In the genomic region with DNA sequence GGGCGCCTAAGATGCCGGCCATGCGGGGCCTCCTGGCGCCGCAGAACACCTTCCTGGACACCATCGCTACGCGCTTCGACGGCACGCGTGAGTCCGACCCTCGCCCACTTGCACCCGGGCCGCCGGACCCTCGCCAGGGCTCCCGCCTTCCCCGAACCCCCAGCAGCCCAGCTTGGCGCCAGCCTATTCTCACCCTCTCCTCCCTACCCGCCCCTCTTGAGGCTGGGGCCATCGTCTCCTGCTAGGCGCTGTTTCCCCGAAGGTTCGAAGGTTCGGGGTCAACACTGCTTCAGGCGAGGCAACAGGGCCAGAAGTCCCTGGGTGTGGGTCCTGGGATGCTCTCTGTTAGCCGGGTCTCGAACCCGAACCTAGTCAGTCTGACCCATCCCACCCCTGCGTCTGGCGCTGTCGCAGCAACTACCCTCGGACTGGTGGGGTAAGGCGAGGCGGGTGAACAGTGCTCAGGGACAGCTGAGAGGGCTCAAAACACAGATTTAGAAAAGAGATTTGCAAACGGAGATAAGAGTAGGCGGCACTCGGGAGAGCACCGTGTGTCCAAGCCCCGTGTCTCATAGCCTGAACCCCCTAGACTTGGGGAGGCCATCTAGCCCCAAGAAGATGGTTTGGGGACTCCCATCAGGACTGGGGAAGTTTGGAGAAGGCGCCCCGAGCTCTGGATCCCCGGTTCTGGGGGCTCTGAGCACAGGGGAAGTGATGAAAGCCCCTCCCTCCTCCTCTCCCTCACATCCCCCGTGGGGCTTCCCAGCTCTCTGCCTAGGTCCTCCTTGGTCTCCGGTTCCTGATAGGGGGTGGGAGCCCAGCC, we compare ENCODE assay signal across 9 cellular contexts. TPM values are rescaled to one million over a fixed set of nuclear protein-coding genes. Genes with fewer than 3 reads are reported as not detected.
DNase-seq lines count a peak whose midpoint lies in the region; ATAC-seq and TF ChIP-seq lines count a peak whose summit lies in the region.
"Had no signal": no experiment of that assay in that cellular context is flagged by ENCODE, and none has a peak within 500 bp of the region (broad histone marks: within the 10 kb centered on the region; RNA-seq: fewer than 3 reads in every experiment).

No MANE protein-coding gene starts in this region.

- no peak overlapping the region for H3K27ac Mint-ChIP-seq in activated T-cell treated with anti-CD3 and anti-CD28 coated beads, Interleukin-2, amount 50 U/mL, for 24 hours
- H3K27ac Mint-ChIP-seq in glutamatergic neuron (ENCODE audit: unreplicated experiment): peak overlapping the region; percentile 22
- no peak overlapping the region for H3K27ac Mint-ChIP-seq in stimulated activated naive CD8-positive, alpha-beta T cell treated with anti-CD3 and anti-CD28 coated beads, Interleukin-15, amount 100 ng/mL, for 72 hours

- no peak for DNase-seq in activated T-cell treated with anti-CD3 and anti-CD28 coated beads, Interleukin-2, amount 50 U/mL, for 24 hours
- DNase-seq in activated T-cell treated with anti-CD3 and anti-CD28 coated beads for 4 hours (no peak), SJSA1 (ENCODE audit: low read depth in 1 of 2, low spot score in 2 of 2) (no peak), glutamatergic neuron (no peak), activated gamma-delta T cell treated with Interleukin-2 at 50 U/mL for 16 hours (no peak), anterior cingulate cortex (lab: John Stamatoyannopoulos, UW) (no peak), GM19240 (ENCODE audit: insufficient read length, low spot score) (no peak)
- no peak for DNase-seq in stimulated activated naive CD8-positive, alpha-beta T cell treated with anti-CD3 and anti-CD28 coated beads, Interleukin-15, amount 100 ng/mL, for 72 hours

- H3K9me3 Mint-ChIP-seq in activated T-cell treated with anti-CD3 and anti-CD28 coated beads, Interleukin-2, amount 50 U/mL, for 24 hours: no peaks in the 10 kb centered on the region
- H3K9me3 Mint-ChIP-seq in glutamatergic neuron (ENCODE audit: unreplicated experiment): peaks cover 2% of the 10 kb centered on the region
- no peaks in the 10 kb centered on the region for H3K9me3 Mint-ChIP-seq in stimulated activated naive CD8-positive, alpha-beta T cell treated with anti-CD3 and anti-CD28 coated beads, Interleukin-15, amount 100 ng/mL, for 72 hours

- peak overlapping the region; percentile 47 for H3K4me3 Mint-ChIP-seq in activated T-cell treated with anti-CD3 and anti-CD28 coated beads, Interleukin-2, amount 50 U/mL, for 24 hours
- peak overlapping the region; percentile 71 for H3K4me3 Mint-ChIP-seq in glutamatergic neuron (ENCODE audit: unreplicated experiment)
- peak overlapping the region; percentile 60 to 70 for H3K4me3 Mint-ChIP-seq in stimulated activated naive CD8-positive, alpha-beta T cell treated with anti-CD3 and anti-CD28 coated beads, Interleukin-15, amount 100 ng/mL, for 72 hours

- no peak for ATAC-seq in stimulated activated naive CD8-positive, alpha-beta T cell treated with anti-CD3 and anti-CD28 coated beads, Interleukin-15, amount 100 ng/mL, for 72 hours

- TF ChIP-seq CTCF in glutamatergic neuron (IDR thresholded peaks at IDR 0.05; ENCODE audit: partially characterized antibody, unreplicated experiment): no peak

- no peaks in the 10 kb centered on the region; the same call in 1 of the 2 replicates for H3K9me3 ChIP-seq in SJSA1 (replicated peaks)

- peak overlapping the region; percentile 38 for H3K4me3 ChIP-seq in SJSA1

- no peaks in the 10 kb centered on the region for H3K36me3 Mint-ChIP-seq in activated T-cell treated with anti-CD3 and anti-CD28 coated beads, Interleukin-2, amount 50 U/mL, for 24 hours (ENCODE audit: low read depth)
- no peaks in the 10 kb centered on the region for H3K36me3 Mint-ChIP-seq in glutamatergic neuron (ENCODE audit: unreplicated experiment)

- peaks cover 29% of the 10 kb centered on the region for H3K27me3 ChIP-seq in SJSA1 (replicated peaks)

- H3K4me1 ChIP-seq in SJSA1 (replicated peaks): peaks cover 29% of the 10 kb centered on the region

- no peak overlapping the region for H3K27ac ChIP-seq in SJSA1
- H3K27ac ChIP-seq: C4-2B had no signal

- peaks cover 31% of the 10 kb centered on the region for H3K27me3 Mint-ChIP-seq in activated T-cell treated with anti-CD3 and anti-CD28 coated beads, Interleukin-2, amount 50 U/mL, for 24 hours
- peaks cover 11% of the 10 kb centered on the region for H3K27me3 Mint-ChIP-seq in glutamatergic neuron (ENCODE audit: unreplicated experiment)
- H3K27me3 Mint-ChIP-seq in stimulated activated naive CD8-positive, alpha-beta T cell treated with anti-CD3 and anti-CD28 coated beads, Interleukin-15, amount 100 ng/mL, for 72 hours: peaks cover 56% of the 10 kb centered on the region

- no peaks in the 10 kb centered on the region for H3K36me3 ChIP-seq in SJSA1

- peaks cover 19% of the 10 kb centered on the region for H3K4me1 Mint-ChIP-seq in activated T-cell treated with anti-CD3 and anti-CD28 coated beads, Interleukin-2, amount 50 U/mL, for 24 hours (ENCODE audit: low read depth)
- peaks cover 19% of the 10 kb centered on the region for H3K4me1 Mint-ChIP-seq in glutamatergic neuron (ENCODE audit: low read depth, unreplicated experiment)
- peaks cover 56% of the 10 kb centered on the region for H3K4me1 Mint-ChIP-seq in stimulated activated naive CD8-positive, alpha-beta T cell treated with anti-CD3 and anti-CD28 coated beads, Interleukin-15, amount 100 ng/mL, for 72 hours

RNA-seq across cellular contexts. Expression of gene KCNH3, which starts 0.8 kb away (rescaled TPM):
- 0.08 and 0.53 TPM in 2 replicates for total RNA-seq in SJSA1 (2014; rRNA removed; shearing (Covaris generic))
- total RNA-seq in glutamatergic neuron (ENCODE audit: unreplicated experiment): 5.9 TPM

RNA-seq across cellular contexts. Expression of gene MCRS1, which starts 28.3 kb away (rescaled TPM):
- total RNA-seq in SJSA1 (2014; rRNA removed; shearing (Covaris generic)): 73.6 and 79.5 TPM in 2 replicates
- total RNA-seq in glutamatergic neuron (ENCODE audit: unreplicated experiment): 103 TPM
